In genomic region chr6:44849829-44850228, GRCh38 we compare ENCODE assay signal across 15 cellular contexts.
DNase-seq lines count a peak whose midpoint lies in the region; ATAC-seq and TF ChIP-seq lines count a peak whose summit lies in the region.
"Had no signal": no experiment of that assay in that cellular context is flagged by ENCODE, and none has a peak within 500 bp of the region (broad histone marks: within the 10 kb centered on the region; RNA-seq: fewer than 3 reads in every experiment).

No MANE protein-coding gene starts in this region.

- in situ Hi-C loops in astrocyte of the spinal cord (cut with HindIII; ENCODE audit: low sequenced_read_pairs): no loop called here

- POLR2A ChIA-PET in OCI-LY7 (lab: Charles Lee): no interaction called here

- TF ChIP-seq CTCF in astrocyte of the spinal cord (IDR thresholded peaks at IDR 0.05; ENCODE audit: low read depth, low read length) (no peak), osteoblast (IDR thresholded peaks at IDR 0.05; ENCODE audit: extremely low read depth, low read depth, low read length) (no peak), OCI-LY7 (conservative IDR thresholded peaks at IDR 0.05; ENCODE audit: low read length) (no peak)

- no peaks in the 10 kb centered on the region for H3K36me3 ChIP-seq in osteoblast (ENCODE audit: insufficient read depth, low read length)
- H3K36me3 ChIP-seq in OCI-LY7 (ENCODE audit: insufficient read depth, low read length): no peaks in the 10 kb centered on the region
- H3K36me3 ChIP-seq: HAP-1 had no signal

- no peaks in the 10 kb centered on the region for H3K9me2 ChIP-seq in OCI-LY7 (ENCODE audit: insufficient read depth, low read length)

- DNase-seq in GM03348 (ENCODE audit: low spot score) (peak; percentile 14), astrocyte of the spinal cord (ENCODE audit: low read depth, low spot score) (peak; percentile 13), osteoblast (ENCODE audit: insufficient read length, low spot score, missing footprints) (peak; percentile 59), OCI-LY7 (ENCODE audit: low spot score) (no peak)
- no peak for DNase-seq in stimulated activated naive B cell treated with anti-CD40 and anti-IgM and Interleukin-4, amounts not matched to agents 10 μg/mL and 1 μg/mL and 100 μg/mL, for 72 hours
- no peak for DNase-seq in stimulated activated naive CD8-positive, alpha-beta T cell treated with anti-CD3 and anti-CD28 coated beads, Interleukin-15, Interleukin-2, amounts not matched to agents 100 U/mL and 50 U/mL, for 24 hours
- DNase-seq: ACHN; C1 segment of cervical spinal cord; Calu3; CD4-positive, alpha-beta T cell; DMS 273 treated with DMSO at 0.1 percent for 48 hours had no signal

- no TSS peak for BruUV-seq in OCI-LY7 (replicated peaks; lab: Mats Ljungman, UMichigan)

- no peaks in the 10 kb centered on the region for H4K20me1 ChIP-seq in osteoblast (ENCODE audit: insufficient read depth, low read length)
- no peaks in the 10 kb centered on the region for H4K20me1 ChIP-seq in OCI-LY7 (ENCODE audit: insufficient read depth, low read length)

- ATAC-seq in stimulated activated naive B cell treated with anti-CD40 and anti-IgM and Interleukin-4, amounts not matched to agents 10 μg/mL and 1 μg/mL and 100 μg/mL, for 72 hours (replicated peaks): peak; percentile 57 to 69
- no peak for ATAC-seq in HG03175 (IDR thresholded peaks at IDR 0.05; ENCODE audit: unreplicated experiment)
- ATAC-seq in stimulated activated naive CD8-positive, alpha-beta T cell treated with anti-CD3 and anti-CD28 coated beads, Interleukin-15, Interleukin-2, amounts not matched to agents 100 U/mL and 50 U/mL, for 24 hours: no peak
- ATAC-seq: HepG2 had no signal

- H3K27me3 Mint-ChIP-seq in stimulated activated naive B cell treated with anti-CD40 and anti-IgM and Interleukin-4, amounts not matched to agents 10 μg/mL and 1 μg/mL and 100 μg/mL, for 72 hours: no peaks in the 10 kb centered on the region
- H3K27me3 Mint-ChIP-seq: B cell; CD4-positive, alpha-beta T cell had no signal

- H3K4me1 ChIP-seq in osteoblast (ENCODE audit: insufficient read depth, low read length) (peaks cover 13% of the 10 kb centered on the region), OCI-LY7 (ENCODE audit: insufficient read depth, low read length, poor library complexity, severe bottlenecking) (no peaks in the 10 kb centered on the region)
- H3K4me1 ChIP-seq: HAP-1 had no signal

- H3K9me3 Mint-ChIP-seq in stimulated activated naive B cell treated with anti-CD40 and anti-IgM and Interleukin-4, amounts not matched to agents 10 μg/mL and 1 μg/mL and 100 μg/mL, for 72 hours: no peaks in the 10 kb centered on the region
- H3K9me3 Mint-ChIP-seq: CD4-positive, alpha-beta T cell had no signal

- no peaks in the 10 kb centered on the region for H3K4me1 Mint-ChIP-seq in stimulated activated naive B cell treated with anti-CD40 and anti-IgM and Interleukin-4, amounts not matched to agents 10 μg/mL and 1 μg/mL and 100 μg/mL, for 72 hours
- H3K4me1 Mint-ChIP-seq: B cell had no signal

- no peak overlapping the region for H3K4me3 ChIP-seq in astrocyte of the spinal cord (ENCODE audit: low read depth, low read length)
- no peak overlapping the region for H3K4me3 ChIP-seq in osteoblast (ENCODE audit: insufficient read depth, low read length)
- no peak overlapping the region for H3K4me3 ChIP-seq in OCI-LY7 (ENCODE audit: low read depth, low read length, poor library complexity, severe bottlenecking)
- H3K4me3 ChIP-seq: HAP-1 had no signal

- no peaks in the 10 kb centered on the region for H3K27me3 ChIP-seq in osteoblast (ENCODE audit: insufficient read depth, low read length)

- H3K4me2 ChIP-seq in osteoblast (ENCODE audit: insufficient read depth, low read length) (no peak overlapping the region), OCI-LY7 (ENCODE audit: low read length) (no peak overlapping the region)

- H3K79me2 ChIP-seq in osteoblast (ENCODE audit: insufficient read depth, low read length) (no peaks in the 10 kb centered on the region), OCI-LY7 (ENCODE audit: insufficient read depth, low read depth, low read length) (no peaks in the 10 kb centered on the region)

- H3K27ac ChIP-seq in osteoblast (ENCODE audit: low read depth, low read length): no peak overlapping the region
- no peak overlapping the region for H3K27ac ChIP-seq in OCI-LY7 (ENCODE audit: low read depth, low read length, poor library complexity, severe bottlenecking)

- no peak overlapping the region for H3K4me3 Mint-ChIP-seq in stimulated activated naive B cell treated with anti-CD40 and anti-IgM and Interleukin-4, amounts not matched to agents 10 μg/mL and 1 μg/mL and 100 μg/mL, for 72 hours
- H3K4me3 Mint-ChIP-seq: B cell; CD4-positive, alpha-beta T cell had no signal

- no peaks in the 10 kb centered on the region for H3K36me3 Mint-ChIP-seq in stimulated activated naive B cell treated with anti-CD40 and anti-IgM and Interleukin-4, amounts not matched to agents 10 μg/mL and 1 μg/mL and 100 μg/mL, for 72 hours

- CTCF ChIA-PET in OCI-LY7 (lab: Charles Lee; ENCODE audit: unreplicated experiment): no interaction called here

- H3K9me3 ChIP-seq in osteoblast (ENCODE audit: low read depth, low read length) (no peaks in the 10 kb centered on the region), OCI-LY7 (ENCODE audit: low read length) (no peaks in the 10 kb centered on the region)
- H3K9me3 ChIP-seq: HAP-1 had no signal

- intact Hi-C loops in OCI-LY7 (cut with micrococcal nuclease; ENCODE audit: unreplicated experiment): no loop called here

- no peak overlapping the region for H3K27ac Mint-ChIP-seq in stimulated activated naive B cell treated with anti-CD40 and anti-IgM and Interleukin-4, amounts not matched to agents 10 μg/mL and 1 μg/mL and 100 μg/mL, for 72 hours
- H3K27ac Mint-ChIP-seq: B cell; CD4-positive, alpha-beta T cell had no signal

- H2AFZ ChIP-seq in osteoblast (ENCODE audit: low read length) (no peak overlapping the region), OCI-LY7 (ENCODE audit: low read length) (no peak overlapping the region)

Comparison
In these comparisons a context has a peak if more than half of its experiments do, and no peak if none do; other contexts are left out.
1. DNase-seq: peak in GM03348 (single experiment), astrocyte of the spinal cord (single experiment) and osteoblast (single experiment); none in stimulated activated naive B cell treated with anti-CD40 and anti-IgM and Interleukin-4, amounts not matched to agents 10 μg/mL and 1 μg/mL and 100 μg/mL, for 72 hours (single experiment), stimulated activated naive CD8-positive, alpha-beta T cell treated with anti-CD3 and anti-CD28 coated beads, Interleukin-15, Interleukin-2, amounts not matched to agents 100 U/mL and 50 U/mL, for 24 hours (single experiment) and OCI-LY7 (single experiment).
2. ATAC-seq: peak in stimulated activated naive B cell treated with anti-CD40 and anti-IgM and Interleukin-4, amounts not matched to agents 10 μg/mL and 1 μg/mL and 100 μg/mL, for 72 hours (2 of 2); none in HG03175 (single experiment) and stimulated activated naive CD8-positive, alpha-beta T cell treated with anti-CD3 and anti-CD28 coated beads, Interleukin-15, Interleukin-2, amounts not matched to agents 100 U/mL and 50 U/mL, for 24 hours (single experiment).